In genomic region chr1:114550336-114550735, GRCh38 we compare ENCODE assay signal across 27 cellular contexts.
"Had no signal": no experiment of that assay in that cellular context is flagged by ENCODE, and none has a peak within 500 bp of the region (broad histone marks: within the 10 kb centered on the region; RNA-seq: fewer than 3 reads in every experiment).

No MANE protein-coding gene starts in this region.

- H3K4me1 ChIP-seq: neural progenitor cell, parathyroid adenoma, psoas muscle, right lobe of liver, sigmoid colon, suprapubic skin, testis, tibial artery, transverse colon, upper lobe of left lung, vagina had no signal

- H3K27ac ChIP-seq: neural progenitor cell, ovary, parathyroid adenoma, psoas muscle, right lobe of liver, sigmoid colon, suprapubic skin, testis, tibial artery, transverse colon, upper lobe of left lung, vagina had no signal

- H3K9me3 ChIP-seq: ovary, psoas muscle, right lobe of liver, sigmoid colon, suprapubic skin, testis, tibial artery, transverse colon, upper lobe of left lung, vagina had no signal

- H3K9ac ChIP-seq: neural progenitor cell, parathyroid adenoma had no signal

- H3K79me2 ChIP-seq: parathyroid adenoma had no signal

- DNase-seq: natural killer cell; occipital lobe; ovary; posterior cingulate gyrus; psoas muscle; right cardiac atrium; right lobe of liver; sigmoid colon; small intestine; stimulated activated CD4-positive, alpha-beta T cell treated with anti-CD3 and anti-CD28 coated beads, Interleukin-15, amount 100 ng/mL, for 24 hours; stimulated activated CD4-positive, alpha-beta T cell treated with anti-CD3 and anti-CD28 coated beads, Interleukin-2, amount 100 ng/mL, for 24 hours; stimulated activated CD4-positive, alpha-beta T cell treated with anti-CD3 and anti-CD28 coated beads, Interleukin-2, amount 100 ng/mL, for 48 hours; stimulated activated CD4-positive, alpha-beta T cell treated with anti-CD3 and anti-CD28 coated beads, Interleukin-4, amount 100 ng/mL, for 24 hours; stimulated activated naive CD4-positive, alpha-beta T cell; stimulated activated naive CD8-positive, alpha-beta T cell treated with anti-CD3 and anti-CD28 coated beads, Interleukin-15, amount 100 ng/mL, for 72 hours; stimulated activated naive CD8-positive, alpha-beta T cell treated with anti-CD3 and anti-CD28 coated beads, Interleukin-15, Interleukin-2, amounts not matched to agents 100 U/mL and 50 U/mL, for 24 hours; substantia nigra; testis; tibial artery; transverse colon; upper lobe of left lung had no signal

- FAIRE-seq: small intestine, urothelium cell line had no signal

- H3K36me3 ChIP-seq: neural progenitor cell, ovary, right lobe of liver, sigmoid colon, suprapubic skin, tibial artery, transverse colon, upper lobe of left lung, vagina had no signal

- H3K4me3 ChIP-seq: neural progenitor cell, ovary, psoas muscle, right lobe of liver, sigmoid colon, suprapubic skin, testis, tibial artery, transverse colon, upper lobe of left lung, vagina had no signal

- H3K27me3 ChIP-seq: neural progenitor cell, ovary, right lobe of liver, sigmoid colon, suprapubic skin, testis, tibial artery, transverse colon, upper lobe of left lung, vagina had no signal

- H3K4me2 ChIP-seq: neural progenitor cell had no signal

- H2AFZ ChIP-seq: neural progenitor cell, parathyroid adenoma had no signal

- ATAC-seq: natural killer cell; psoas muscle; right cardiac atrium; right lobe of liver; stimulated activated effector memory CD8-positive, alpha-beta T cell treated with anti-CD3 and anti-CD28 coated beads, Interleukin-12 subunit alpha, Interleukin-12 subunit beta, amount 100 ng/mL, for 72 hours; stimulated activated naive CD8-positive, alpha-beta T cell treated with anti-CD3 and anti-CD28 coated beads, Interleukin-15, amount 100 ng/mL, for 72 hours; stimulated activated naive CD8-positive, alpha-beta T cell treated with anti-CD3 and anti-CD28 coated beads, Interleukin-15, Interleukin-2, amounts not matched to agents 100 U/mL and 50 U/mL, for 24 hours had no signal
